Comparison of ENCODE assay signal across 9 cellular contexts in the genomic region with DNA sequence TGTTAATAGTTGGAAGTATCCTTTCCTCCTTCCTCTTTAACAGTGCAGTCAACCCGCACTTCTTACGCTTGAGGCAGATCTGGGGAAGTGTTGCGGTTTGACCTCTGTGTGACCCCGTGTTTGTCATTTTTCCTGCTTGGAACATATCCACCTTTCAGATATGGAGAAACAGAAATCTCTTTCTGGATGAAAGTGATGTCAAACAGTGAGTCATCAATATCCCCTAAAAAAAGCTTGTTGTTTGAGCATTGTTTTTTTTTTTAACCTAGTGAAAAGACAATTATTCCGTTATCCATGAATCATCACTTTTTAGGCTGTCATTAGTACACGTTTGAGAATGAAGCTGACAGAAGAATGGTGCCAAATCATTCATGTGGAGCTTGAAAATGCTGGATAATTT.
DNase-seq lines count a peak whose midpoint lies in the region; ATAC-seq and TF ChIP-seq lines count a peak whose summit lies in the region.
"Had no signal": no experiment of that assay in that cellular context is flagged by ENCODE, and none has a peak within 500 bp of the region (broad histone marks: within the 10 kb centered on the region; RNA-seq: fewer than 3 reads in every experiment).

No MANE protein-coding gene starts in this region.

- H3K36me3 Mint-ChIP-seq in immature natural killer cell, result no peaks in the 10 kb centered on the region

- H3K79me2 ChIP-seq in osteoblast (ENCODE audit: insufficient read depth, low read length), result no peaks in the 10 kb centered on the region

- no peak for TF ChIP-seq CTCF in osteoblast (IDR thresholded peaks at IDR 0.05; ENCODE audit: extremely low read depth, low read depth, low read length)

- H3K27ac Mint-ChIP-seq in immature natural killer cell, result no peak overlapping the region

- H3K4me3 Mint-ChIP-seq in immature natural killer cell, result no peak overlapping the region

- H3K27me3 ChIP-seq in osteoblast (ENCODE audit: insufficient read depth, low read length), result no peaks in the 10 kb centered on the region

- H3K27me3 Mint-ChIP-seq in immature natural killer cell (ENCODE audit: low read depth in 3 of 3), result peaks cover 0 to 2% (median 0%) of the 10 kb centered on the region in 3 donors

- ATAC-seq in HG02571 (IDR thresholded peaks at IDR 0.05; ENCODE audit: unreplicated experiment), result no peak
- ATAC-seq: left colon had no signal

- no peak overlapping the region for H2AFZ ChIP-seq in osteoblast (ENCODE audit: low read length)

- H3K9me3 ChIP-seq in osteoblast (ENCODE audit: low read depth, low read length), result no peaks in the 10 kb centered on the region

- H3K4me1 Mint-ChIP-seq in immature natural killer cell, result no peaks in the 10 kb centered on the region

- no peaks in the 10 kb centered on the region for H4K20me1 ChIP-seq in osteoblast (ENCODE audit: insufficient read depth, low read length)

- H3K4me2 ChIP-seq in osteoblast (ENCODE audit: insufficient read depth, low read length), result no peak overlapping the region

- DNase-seq in GF-D8 (lab: John Stamatoyannopoulos, UW), result peak; percentile 28
- DNase-seq in NCI-H446 treated with DMSO at 0.1 percent for 48 hours (lab: John Stamatoyannopoulos, UW), result peak; percentile 27
- DNase-seq in dermis microvascular lymphatic vessel endothelial cell (ENCODE audit: low read depth in 2 of 2), result peak; percentile 93 to 98
- DNase-seq in osteoblast (ENCODE audit: insufficient read length, low spot score, missing footprints), result no peak
- DNase-seq in activated T-cell treated with anti-CD3 and anti-CD28 coated beads for 4 hours, result no peak
- no peak for DNase-seq in activated CD4-positive, alpha-beta T cell treated with anti-CD3 and anti-CD28 coated beads, Interleukin-2, amount 50 U/mL, for 1 hour
- no peak for DNase-seq in immature natural killer cell
- DNase-seq: left colon had no signal

- peaks cover 16% of the 10 kb centered on the region for H3K4me1 ChIP-seq in osteoblast (ENCODE audit: insufficient read depth, low read length)

- H3K9me3 Mint-ChIP-seq in immature natural killer cell, result peaks cover 1 to 6% (median 4%) of the 10 kb centered on the region in 6 donors

- H3K4me3 ChIP-seq in osteoblast (ENCODE audit: insufficient read depth, low read length), result no peak overlapping the region

- H3K27ac ChIP-seq in osteoblast (ENCODE audit: low read depth, low read length), result peak overlapping the region; percentile 1

- no peaks in the 10 kb centered on the region for H3K36me3 ChIP-seq in osteoblast (ENCODE audit: insufficient read depth, low read length)

Comparison
In these comparisons a context has a peak if more than half of its experiments do, and no peak if none do; other contexts are left out.
1. DNase-seq: peak in GF-D8 (single experiment), NCI-H446 treated with DMSO at 0.1 percent for 48 hours (single experiment) and dermis microvascular lymphatic vessel endothelial cell (2 of 2); none in osteoblast (single experiment), activated T-cell treated with anti-CD3 and anti-CD28 coated beads for 4 hours (single experiment), activated CD4-positive, alpha-beta T cell treated with anti-CD3 and anti-CD28 coated beads, Interleukin-2, amount 50 U/mL, for 1 hour (single experiment) and immature natural killer cell (0 of 3).